In the genomic region with DNA sequence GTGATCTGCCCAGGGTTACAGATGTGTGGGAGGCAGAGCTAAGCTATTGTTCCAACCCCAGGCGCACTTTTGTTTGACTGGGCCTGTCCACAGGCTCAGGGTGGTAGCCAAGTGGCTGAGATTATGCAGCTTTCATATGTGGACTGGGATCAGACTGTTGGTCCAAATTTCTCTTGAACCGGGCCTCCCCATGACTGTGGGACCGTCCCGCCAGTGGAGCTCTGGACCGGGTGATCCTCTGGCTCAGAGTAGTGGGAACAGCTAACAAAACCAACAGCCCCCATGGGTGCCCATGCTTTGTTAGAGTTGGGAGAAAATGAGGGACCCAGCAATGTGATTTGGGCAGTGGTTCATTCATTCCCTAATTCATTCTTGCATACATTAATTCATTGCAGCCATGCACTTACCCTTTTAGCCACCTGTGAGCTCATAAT, we compare ENCODE assay signal across 14 cellular contexts.
"Had no signal": no experiment of that assay in that cellular context is flagged by ENCODE, and none has a peak within 500 bp of the region (broad histone marks: within the 10 kb centered on the region; RNA-seq: fewer than 3 reads in every experiment).

No MANE protein-coding gene starts in this region.

- H3K9me3 ChIP-seq: gastrocnemius medialis had no signal

- H3K9me3 Mint-ChIP-seq: activated CD4-positive, alpha-beta memory T cell treated with anti-CD3 and anti-CD28 coated beads, Interleukin-2, amount 10 ng/mL, durations not matched to agents 7 days and 5 days; immature natural killer cell had no signal

- H3K27ac ChIP-seq: gastrocnemius medialis, heart left ventricle had no signal

- H3K4me3 ChIP-seq: gastrocnemius medialis, heart left ventricle, lung, smooth muscle cell had no signal

- H3K4me2 ChIP-seq: smooth muscle cell had no signal

- H3K27me3 Mint-ChIP-seq: activated CD4-positive, alpha-beta T cell treated with anti-CD3 and anti-CD28 coated beads for 36 hours had no signal

- DNase-seq: activated CD4-positive, alpha-beta T cell treated with anti-CD3 and anti-CD28 coated beads for 36 hours; activated naive CD4-positive, alpha-beta T cell; activated naive CD8-positive, alpha-beta T cell treated with anti-CD3 and anti-CD28 coated beads, Interleukin-2, amount 10 ng/mL, durations not matched to agents 7 days and 5 days; erythroblast; gastrocnemius medialis; immature natural killer cell; left cardiac atrium; right cardiac atrium; stimulated activated naive CD8-positive, alpha-beta T cell treated with anti-CD3 and anti-CD28 coated beads, Interleukin-15, Interleukin-2, amounts not matched to agents 100 U/mL and 50 U/mL, for 24 hours; T-helper 2 cell had no signal

- H3K4me1 ChIP-seq: gastrocnemius medialis had no signal

- H3K4me3 Mint-ChIP-seq: activated CD4-positive, alpha-beta memory T cell treated with anti-CD3 and anti-CD28 coated beads, Interleukin-2, amount 10 ng/mL, durations not matched to agents 7 days and 5 days; activated CD4-positive, alpha-beta T cell treated with anti-CD3 and anti-CD28 coated beads for 36 hours; activated naive CD8-positive, alpha-beta T cell treated with anti-CD3 and anti-CD28 coated beads, Interleukin-2, amount 10 ng/mL, durations not matched to agents 7 days and 5 days; immature natural killer cell had no signal

- H3K27ac Mint-ChIP-seq: activated CD4-positive, alpha-beta memory T cell treated with anti-CD3 and anti-CD28 coated beads, Interleukin-2, amount 10 ng/mL, durations not matched to agents 7 days and 5 days; activated CD4-positive, alpha-beta T cell treated with anti-CD3 and anti-CD28 coated beads for 36 hours; activated naive CD8-positive, alpha-beta T cell treated with anti-CD3 and anti-CD28 coated beads, Interleukin-2, amount 10 ng/mL, durations not matched to agents 7 days and 5 days; immature natural killer cell had no signal

- H3K36me3 Mint-ChIP-seq: activated naive CD8-positive, alpha-beta T cell treated with anti-CD3 and anti-CD28 coated beads, Interleukin-2, amount 10 ng/mL, durations not matched to agents 7 days and 5 days; immature natural killer cell had no signal

- H3K36me3 ChIP-seq: gastrocnemius medialis, heart left ventricle had no signal

- H3K4me1 Mint-ChIP-seq: activated CD4-positive, alpha-beta memory T cell treated with anti-CD3 and anti-CD28 coated beads, Interleukin-2, amount 10 ng/mL, durations not matched to agents 7 days and 5 days; activated CD4-positive, alpha-beta T cell treated with anti-CD3 and anti-CD28 coated beads for 36 hours; immature natural killer cell had no signal

- H3K27me3 ChIP-seq: gastrocnemius medialis, heart left ventricle had no signal
